11 cellular contexts compared by ENCODE assay signal in genomic region chr7:98287486-98287959, GRCh38.
DNase-seq lines count a peak whose midpoint lies in the region; ATAC-seq and FAIRE-seq lines count a peak whose summit lies in the region.
"Had no signal": no experiment of that assay in that cellular context is flagged by ENCODE, and none has a peak within 500 bp of the region (broad histone marks: within the 10 kb centered on the region; RNA-seq: fewer than 3 reads in every experiment).

No MANE protein-coding gene starts in this region.

- H3K4me1 ChIP-seq in duodenal mucosa (ENCODE audit: control insufficient read depth in 1 of 2, insufficient read depth in 2 of 2, low read length in 2 of 2) = peaks cover 50 to 64% of the 10 kb centered on the region in 2 donors
- peaks cover 37 to 71% of the 10 kb centered on the region in 2 donors for H3K4me1 ChIP-seq in muscle layer of duodenum (ENCODE audit: control insufficient read depth in 1 of 2, insufficient read depth in 2 of 2, low read length in 2 of 2)

- DNase-seq in COLO668 (lab: John Stamatoyannopoulos, UW; ENCODE audit: unreplicated experiment) (peak; percentile 76), NCI-H2196 (lab: John Stamatoyannopoulos, UW; ENCODE audit: unreplicated experiment) (peak; percentile 28), RCC 7860 (ENCODE audit: low spot score) (no peak), DMS114 treated with DMSO at 0.1 percent for 48 hours (lab: John Stamatoyannopoulos, UW; ENCODE audit: unreplicated experiment) (no peak)
- no peak for DNase-seq in stimulated activated CD4-positive, alpha-beta T cell treated with anti-CD3 and anti-CD28 coated beads, Interleukin-15, amount 100 ng/mL, for 24 hours
- DNase-seq: stimulated activated naive CD4-positive, alpha-beta T cell had no signal

- H3K27me3 ChIP-seq in duodenal mucosa (ENCODE audit: control insufficient read depth in 1 of 2, insufficient read depth in 2 of 2, low read length in 2 of 2) (no peaks in the 10 kb centered on the region), muscle layer of duodenum (ENCODE audit: low read depth, low read length) (no peaks in the 10 kb centered on the region)
- H3K27me3 ChIP-seq: SJSA1 had no signal

- peak overlapping the region in 1 of 2 donors; percentile 25 for H3K9ac ChIP-seq in duodenal mucosa (ENCODE audit: low read depth in 1 of 2, low read length in 2 of 2)

- ATAC-seq in HG02642 (IDR thresholded peaks at IDR 0.05; ENCODE audit: poor library complexity, unreplicated experiment) = no peak

- H3K4me3 ChIP-seq in duodenal mucosa (ENCODE audit: low read depth in 1 of 2, low read length in 2 of 2) (peak overlapping the region; percentile 2 to 15), muscle layer of duodenum (ENCODE audit: low read depth in 1 of 2, low read length in 2 of 2) (no peak overlapping the region)
- H3K4me3 ChIP-seq: SJSA1 had no signal

- H3K36me3 ChIP-seq in duodenal mucosa (ENCODE audit: control insufficient read depth in 1 of 2, insufficient read depth in 2 of 2, low read length in 2 of 2) (peaks cover 22 to 29% of the 10 kb centered on the region in 2 donors), muscle layer of duodenum (ENCODE audit: control insufficient read depth in 1 of 2, insufficient read depth in 2 of 2, low read length in 2 of 2) (peaks cover 16 to 31% of the 10 kb centered on the region in 2 donors)

- no peaks in the 10 kb centered on the region for H3K9me3 ChIP-seq in duodenal mucosa (ENCODE audit: control insufficient read depth in 1 of 2, low read length in 2 of 2)
- H3K9me3 ChIP-seq in muscle layer of duodenum (ENCODE audit: control insufficient read depth in 1 of 2, low read length in 2 of 2) = no peaks in the 10 kb centered on the region
- H3K9me3 ChIP-seq: SJSA1 had no signal

- H3K27ac ChIP-seq in duodenal mucosa (ENCODE audit: low read depth, low read length) = peak overlapping the region; percentile 5
- peak overlapping the region; percentile 96 for H3K27ac ChIP-seq in muscle layer of duodenum (ENCODE audit: low read length)

- FAIRE-seq in RCC 7860 (lab: Jason Lieb, UNC) = no peak
- FAIRE-seq: D721Med had no signal

Comparison
In these comparisons a context has a peak if more than half of its experiments do, and no peak if none do; other contexts are left out.
1. DNase-seq: peak in COLO668 (single experiment) and NCI-H2196 (single experiment); none in stimulated activated CD4-positive, alpha-beta T cell treated with anti-CD3 and anti-CD28 coated beads, Interleukin-15, amount 100 ng/mL, for 24 hours (single experiment), RCC 7860 (single experiment) and DMS114 treated with DMSO at 0.1 percent for 48 hours (single experiment).
2. H3K4me3 ChIP-seq: peak in duodenal mucosa (2 of 2); none in muscle layer of duodenum (0 of 2).